ENCODE assay signal across 1 cellular context in genomic region chr7:94701555-94701973, GRCh38.
TF ChIP-seq lines count a peak whose summit lies in the region.

No MANE protein-coding gene starts in this region.

TF ChIP-seq in HepG2, 621 proteins besides CTCF, POLR2A, EP300 and RAD21 (continued from another document and continues in another):
- TF ChIP-seq ZNF646 (CRISPR knock-in tag; IDR thresholded peaks at IDR 0.05) (no peak), U2AF1 (optimal IDR thresholded peaks at IDR 0.05; ENCODE audit: low read depth, low read length) (no peak), POLR2G (IDR thresholded peaks at IDR 0.05; ENCODE audit: low read depth, low read length) (no peak), SOX13 (IDR thresholded peaks at IDR 0.05) (0 out of 2 replicates have a peak, but pooled peaks have one; percentile 32), SOX13 (CRISPR knock-in tag; conservative IDR thresholded peaks at IDR 0.05 in 1 of 2, IDR thresholded peaks at IDR 0.05 in 1 of 2) (peak in 1 of 2 experiments; percentile 93; a peak in 2 of 4 replicates), KDM5A (IDR thresholded peaks at IDR 0.05; ENCODE audit: borderline replicate concordance, low read length) (no peak), RCOR2 (CRISPR knock-in tag; IDR thresholded peaks at IDR 0.05) (peak; percentile 37; the same call in 1 of the 2 replicates), ZFP37 (CRISPR knock-in tag; IDR thresholded peaks at IDR 0.05; ENCODE audit: borderline replicate concordance) (no peak), MXD1 (CRISPR knock-in tag; IDR thresholded peaks at IDR 0.05) (no peak), ZNF652 (CRISPR knock-in tag; IDR thresholded peaks at IDR 0.05; ENCODE audit: borderline replicate concordance, low read depth) (peak; percentile 31; the same call in 1 of the 2 replicates), ZSCAN12 (CRISPR knock-in tag; IDR thresholded peaks at IDR 0.05) (no peak), ZNF230 (CRISPR knock-in tag; IDR thresholded peaks at IDR 0.05) (no peak), TOE1 (CRISPR knock-in tag; IDR thresholded peaks at IDR 0.05) (no peak), ZBTB38 (CRISPR knock-in tag; IDR thresholded peaks at IDR 0.05) (no peak), TCF12 (IDR thresholded peaks at IDR 0.05) (no peak), TCF12 (CRISPR knock-in tag; IDR thresholded peaks at IDR 0.05) (no peak), ZNF878 (CRISPR knock-in tag; IDR thresholded peaks at IDR 0.05) (0 out of 2 replicates have a peak, but pooled peaks have one; percentile 53), MZF1 (CRISPR knock-in tag; IDR thresholded peaks at IDR 0.05; ENCODE audit: borderline replicate concordance) (no peak), ZNF180 (CRISPR knock-in tag; IDR thresholded peaks at IDR 0.05; ENCODE audit: borderline replicate concordance, low read depth) (no peak), HNRNPH1 (optimal IDR thresholded peaks at IDR 0.05; ENCODE audit: low read depth, low read length) (no peak), ZFP90 (CRISPR knock-in tag; IDR thresholded peaks at IDR 0.05; ENCODE audit: borderline replicate concordance) (no peak), ZNF343 (CRISPR knock-in tag; IDR thresholded peaks at IDR 0.05) (no peak), ZKSCAN1 (IDR thresholded peaks at IDR 0.05; ENCODE audit: low read length) (peak; percentile 22; the same call in 1 of the 2 replicates), ZNF574 (CRISPR knock-in tag; IDR thresholded peaks at IDR 0.05) (no peak), NR2F2 (IDR thresholded peaks at IDR 0.05; ENCODE audit: borderline replicate concordance, low read depth) (no peak; the same call in 1 of the 2 replicates), IRF9 (CRISPR knock-in tag; IDR thresholded peaks at IDR 0.05; ENCODE audit: borderline replicate concordance) (no peak), KDM2A (CRISPR knock-in tag; IDR thresholded peaks at IDR 0.05; ENCODE audit: borderline replicate concordance, low read depth) (no peak), ZNF263 (CRISPR knock-in tag; IDR thresholded peaks at IDR 0.05) (no peak), TERF1 (CRISPR knock-in tag; IDR thresholded peaks at IDR 0.05) (no peak), TEF (CRISPR knock-in tag; IDR thresholded peaks at IDR 0.05) (no peak), STAT5B (CRISPR knock-in tag; IDR thresholded peaks at IDR 0.05) (no peak), ATF4 (CRISPR knock-in tag; IDR thresholded peaks at IDR 0.05) (no peak), ZNF773 (CRISPR knock-in tag; IDR thresholded peaks at IDR 0.05; ENCODE audit: borderline replicate concordance) (no peak), ZNF570 (CRISPR knock-in tag; IDR thresholded peaks at IDR 0.05; ENCODE audit: borderline replicate concordance) (no peak), PRPF4 (IDR thresholded peaks at IDR 0.05; ENCODE audit: low read depth, low read length, poor library complexity, severe bottlenecking) (no peak), ZNF510 (CRISPR knock-in tag; IDR thresholded peaks at IDR 0.05; ENCODE audit: low read depth) (0 out of 2 replicates have a peak, but pooled peaks have one; percentile 39), NFKBIZ (CRISPR knock-in tag; IDR thresholded peaks at IDR 0.05) (0 out of 2 replicates have a peak, but pooled peaks have one; percentile 38), FUBP1 (CRISPR knock-in tag; IDR thresholded peaks at IDR 0.05; ENCODE audit: borderline replicate concordance) (no peak), SIX1 (CRISPR knock-in tag; IDR thresholded peaks at IDR 0.05; ENCODE audit: borderline replicate concordance) (peak; percentile 26; the same call in 1 of the 2 replicates), ZNF383 (CRISPR knock-in tag; IDR thresholded peaks at IDR 0.05; ENCODE audit: borderline replicate concordance) (no peak), ZBTB10 (CRISPR knock-in tag; IDR thresholded peaks at IDR 0.05; ENCODE audit: borderline replicate concordance) (no peak), ELF3 (CRISPR knock-in tag; IDR thresholded peaks at IDR 0.05) (peak; percentile 99), KLF16 (CRISPR knock-in tag; IDR thresholded peaks at IDR 0.05) (no peak), CERS6 (CRISPR knock-in tag; IDR thresholded peaks at IDR 0.05) (no peak), MIER2 (CRISPR knock-in tag; IDR thresholded peaks at IDR 0.05) (no peak)
